ENCODE assay signal across 20 cellular contexts in genomic region chr2:178417916-178418315, GRCh38.
"Had no signal": no experiment of that assay in that cellular context is flagged by ENCODE, and none has a peak within 500 bp of the region (broad histone marks: within the 10 kb centered on the region; RNA-seq: fewer than 3 reads in every experiment).

No MANE protein-coding gene starts in this region.

- H3K36me3 Mint-ChIP-seq: immature natural killer cell had no signal

- H3K36me3 ChIP-seq: esophagus squamous epithelium, neutrophil, spleen, upper lobe of left lung, vagina had no signal

- ATAC-seq: left colon; left ventricle myocardium superior; naive thymus-derived CD4-positive, alpha-beta T cell; sciatic nerve; stimulated activated memory B cell treated with anti-CD40 and anti-IgM and Interleukin-4, amounts not matched to agents 10 μg/mL and 1 μg/mL and 100 μg/mL, for 72 hours; stimulated activated naive CD8-positive, alpha-beta T cell treated with anti-CD3 and anti-CD28 coated beads, Interleukin-15, amount 100 ng/mL, for 72 hours had no signal

- H3K27ac ChIP-seq: esophagus squamous epithelium, neutrophil, spleen, upper lobe of left lung, vagina had no signal

- DNase-seq: effector memory CD4-positive, alpha-beta T cell; esophagus squamous epithelium; immature natural killer cell; kidney; left colon; left ventricle myocardium superior; naive thymus-derived CD4-positive, alpha-beta T cell; nephron progenitor cell; posterior cingulate gyrus; spleen; stimulated activated CD4-positive, alpha-beta T cell treated with anti-CD3 and anti-CD28 coated beads, Interleukin-15, amount 100 ng/mL, for 24 hours; stimulated activated CD4-positive, alpha-beta T cell treated with anti-CD3 and anti-CD28 coated beads, Interleukin-1b, Interleukin-23, amount 100 ng/mL, for 48 hours; stimulated activated CD4-positive, alpha-beta T cell treated with anti-CD3 and anti-CD28 coated beads, Interleukin-4, amount 100 ng/mL, for 24 hours; stimulated activated naive CD8-positive, alpha-beta T cell treated with anti-CD3 and anti-CD28 coated beads, Interleukin-15, amount 100 ng/mL, for 72 hours; upper lobe of left lung had no signal

- H3K4me3 ChIP-seq: esophagus squamous epithelium, lung, spleen, upper lobe of left lung, vagina had no signal

- H3K27me3 ChIP-seq: esophagus squamous epithelium, neutrophil, spleen, upper lobe of left lung, vagina had no signal

- H3K27ac Mint-ChIP-seq: immature natural killer cell; naive thymus-derived CD4-positive, alpha-beta T cell; nephron progenitor cell; stimulated activated memory B cell treated with anti-CD40 and anti-IgM and Interleukin-4, amounts not matched to agents 10 μg/mL and 1 μg/mL and 100 μg/mL, for 72 hours; stimulated activated naive CD8-positive, alpha-beta T cell treated with anti-CD3 and anti-CD28 coated beads, Interleukin-15, amount 100 ng/mL, for 72 hours had no signal

- H3K9me3 ChIP-seq: esophagus squamous epithelium, neutrophil, spleen, upper lobe of left lung, vagina had no signal

- H3K27me3 Mint-ChIP-seq: naive thymus-derived CD4-positive, alpha-beta T cell; stimulated activated memory B cell treated with anti-CD40 and anti-IgM and Interleukin-4, amounts not matched to agents 10 μg/mL and 1 μg/mL and 100 μg/mL, for 72 hours; stimulated activated naive CD8-positive, alpha-beta T cell treated with anti-CD3 and anti-CD28 coated beads, Interleukin-15, amount 100 ng/mL, for 72 hours had no signal

- H3K4me3 Mint-ChIP-seq: immature natural killer cell; naive thymus-derived CD4-positive, alpha-beta T cell; nephron progenitor cell; stimulated activated memory B cell treated with anti-CD40 and anti-IgM and Interleukin-4, amounts not matched to agents 10 μg/mL and 1 μg/mL and 100 μg/mL, for 72 hours; stimulated activated naive CD8-positive, alpha-beta T cell treated with anti-CD3 and anti-CD28 coated beads, Interleukin-15, amount 100 ng/mL, for 72 hours had no signal

- H3K9me3 Mint-ChIP-seq: immature natural killer cell; nephron progenitor cell; stimulated activated memory B cell treated with anti-CD40 and anti-IgM and Interleukin-4, amounts not matched to agents 10 μg/mL and 1 μg/mL and 100 μg/mL, for 72 hours; stimulated activated naive CD8-positive, alpha-beta T cell treated with anti-CD3 and anti-CD28 coated beads, Interleukin-15, amount 100 ng/mL, for 72 hours had no signal
